In genomic region chr2:237798236-237799059, GRCh38 we compare ENCODE assay signal across 17 cellular contexts. TPM values are rescaled to one million over a fixed set of nuclear protein-coding genes. Genes with fewer than 3 reads are reported as not detected.
DNase-seq lines count a peak whose midpoint lies in the region; ATAC-seq, FAIRE-seq and TF ChIP-seq lines count a peak whose summit lies in the region.
"Had no signal": no experiment of that assay in that cellular context is flagged by ENCODE, and none has a peak within 500 bp of the region (broad histone marks: within the 10 kb centered on the region; RNA-seq: fewer than 3 reads in every experiment).

Gene RBM44 (plus strand): TSS chr2:237798779. CDS start chr2:237813610, 14,831 bp downstream.

- H3K36me3 ChIP-seq in H7 (replicated peaks; ENCODE audit: control insufficient read depth, insufficient read depth, low read length) (no peaks in the 10 kb centered on the region), H1 (ENCODE audit: control insufficient read depth in 2 of 4, insufficient read depth in 4 of 4, low read length in 3 of 4) (no peaks in the 10 kb centered on the region; a peak in 1 of 8 replicates)
- H3K36me3 ChIP-seq in CD8-positive, alpha-beta memory T cell (ENCODE audit: insufficient read depth, low read length) = no peaks in the 10 kb centered on the region

- H3K79me1 ChIP-seq in H1 (ENCODE audit: low read depth, low read length) = no peaks in the 10 kb centered on the region

- TF ChIP-seq EP300 in H1 (IDR thresholded peaks at IDR 0.05; ENCODE audit: borderline replicate concordance in 1 of 2, low read depth in 2 of 2, low read length in 2 of 2) = no peak

- H3K4me3 Mint-ChIP-seq in activated CD4-positive, alpha-beta T cell treated with anti-CD3 and anti-CD28 coated beads, Interleukin-2, amount 10 ng/mL, durations not matched to agents 24 days and 14 days = no peak within 1 kb of the TSS
- H3K4me3 Mint-ChIP-seq in stimulated activated memory B cell treated with anti-CD40 and anti-IgM and Interleukin-4, amounts not matched to agents 10 μg/mL and 1 μg/mL and 100 μg/mL, for 72 hours = no peak within 1 kb of the TSS
- H3K4me3 Mint-ChIP-seq in CD8-positive, alpha-beta memory T cell = no peak within 1 kb of the TSS
- H3K4me3 Mint-ChIP-seq: CD4-positive, alpha-beta T cell had no signal

- no peak within 1 kb of the TSS for H2BK15ac ChIP-seq in H1 (ENCODE audit: low read length)

- no peak within 1 kb of the TSS for H3K23ac ChIP-seq in H1 (ENCODE audit: insufficient read length)

- no peak within 1 kb of the TSS for H2BK20ac ChIP-seq in H1 (ENCODE audit: low read length)

- no peaks in the 10 kb centered on the region for H3K79me2 ChIP-seq in H1 (ENCODE audit: control insufficient read depth in 1 of 2, insufficient read depth in 2 of 2, low read length in 2 of 2)

- H3K36me3 Mint-ChIP-seq in activated CD4-positive, alpha-beta T cell treated with anti-CD3 and anti-CD28 coated beads, Interleukin-2, amount 10 ng/mL, durations not matched to agents 24 days and 14 days (ENCODE audit: low read depth) = no peaks in the 10 kb centered on the region
- peaks cover 13% of the 10 kb centered on the region for H3K36me3 Mint-ChIP-seq in stimulated activated memory B cell treated with anti-CD40 and anti-IgM and Interleukin-4, amounts not matched to agents 10 μg/mL and 1 μg/mL and 100 μg/mL, for 72 hours
- H3K36me3 Mint-ChIP-seq in CD8-positive, alpha-beta memory T cell = peaks cover 1 to 6% (median 3%) of the 10 kb centered on the region in 3 donors

- H2BK120ac ChIP-seq in H1 (replicated peaks; ENCODE audit: low read depth, low read length) = no peak within 1 kb of the TSS

- H4K91ac ChIP-seq in H1 (replicated peaks; ENCODE audit: insufficient read length, low read length) = no peak within 1 kb of the TSS

- peak; percentile 16 for ATAC-seq in stimulated activated memory B cell treated with anti-CD40 and anti-IgM and Interleukin-4, amounts not matched to agents 10 μg/mL and 1 μg/mL and 100 μg/mL, for 72 hours
- ATAC-seq: A549 had no signal

- H2AFZ ChIP-seq in H1 (ENCODE audit: low read length) = no peak within 1 kb of the TSS

- no peak within 1 kb of the TSS for H4K5ac ChIP-seq in H1 (ENCODE audit: insufficient read length, low read depth, low read length)

- no peak within 1 kb of the TSS for H4K8ac ChIP-seq in H1 (ENCODE audit: extremely low read depth, insufficient read depth, low read length)

- intact Hi-C loops in activated CD4-positive, alpha-beta T cell treated with anti-CD3 and anti-CD28 coated beads, Interleukin-2, amount 10 ng/mL, durations not matched to agents 24 days and 14 days (cut with micrococcal nuclease) = no loop called here

- no peaks in the 10 kb centered on the region for H3K4me1 Mint-ChIP-seq in activated CD4-positive, alpha-beta T cell treated with anti-CD3 and anti-CD28 coated beads, Interleukin-2, amount 10 ng/mL, durations not matched to agents 24 days and 14 days
- no peaks in the 10 kb centered on the region for H3K4me1 Mint-ChIP-seq in stimulated activated memory B cell treated with anti-CD40 and anti-IgM and Interleukin-4, amounts not matched to agents 10 μg/mL and 1 μg/mL and 100 μg/mL, for 72 hours
- no peaks in the 10 kb centered on the region for H3K4me1 Mint-ChIP-seq in CD8-positive, alpha-beta memory T cell

- no peak within 1 kb of the TSS for H2BK5ac ChIP-seq in H1 (ENCODE audit: low read depth, low read length)

- H3K27me3 ChIP-seq in H7 (ENCODE audit: control insufficient read depth, insufficient read depth, low read length) = no peaks in the 10 kb centered on the region
- no peaks in the 10 kb centered on the region; a peak in 1 of 7 replicates for H3K27me3 ChIP-seq in H1 (replicated peaks in 1 of 4; ENCODE audit: control insufficient read depth in 3 of 4, extremely low read depth in 1 of 4, insufficient read depth in 3 of 4, low read length in 3 of 4)
- H3K27me3 ChIP-seq in CD8-positive, alpha-beta memory T cell (ENCODE audit: insufficient read depth, low read length, poor library complexity, severe bottlenecking) = no peaks in the 10 kb centered on the region

- WGBS in H1 (ENCODE audit: extremely low coverage in 1 of 2, insufficient coverage in 1 of 2, insufficient read length in 1 of 2, insufficient replicate concordance in 2 of 2, low coverage in 1 of 2, low lambda C conversion rate in 2 of 2, missing lambda C conversion rate in 1 of 2), 2 experiments = 93% methylated on average over 78 of the region's 84 CpGs; no CpG with 5 or more reads in 1 of the 2 experiments

- POLR2A ChIA-PET in H1 (lab: Charles Lee; ENCODE audit: partially characterized antibody) = no interaction called here
- POLR2A ChIA-PET in CD8-positive, alpha-beta memory T cell (lab: Charles Lee) = no interaction called here

- no peak for TF ChIP-seq CTCF in H1 (IDR thresholded peaks at IDR 0.05; ENCODE audit: control extremely low read depth in 1 of 3, insufficient read depth in 1 of 3, low read depth in 1 of 3, low read length in 3 of 3)

- H3K4me2 ChIP-seq in H1 (ENCODE audit: insufficient read depth in 1 of 2, low read depth in 2 of 2, low read length in 2 of 2) = no peak within 1 kb of the TSS
- H3K4me2 ChIP-seq: A549 had no signal

- H3K27me3 Mint-ChIP-seq in activated CD4-positive, alpha-beta T cell treated with anti-CD3 and anti-CD28 coated beads, Interleukin-2, amount 10 ng/mL, durations not matched to agents 24 days and 14 days = no peaks in the 10 kb centered on the region
- H3K27me3 Mint-ChIP-seq in stimulated activated memory B cell treated with anti-CD40 and anti-IgM and Interleukin-4, amounts not matched to agents 10 μg/mL and 1 μg/mL and 100 μg/mL, for 72 hours = no peaks in the 10 kb centered on the region
- no peaks in the 10 kb centered on the region for H3K27me3 Mint-ChIP-seq in CD8-positive, alpha-beta memory T cell
- H3K27me3 Mint-ChIP-seq: CD4-positive, alpha-beta T cell had no signal

- no peak within 1 kb of the TSS for H3K56ac ChIP-seq in H1 (replicated peaks; ENCODE audit: insufficient read length, low read depth, low read length)

- no peak within 1 kb of the TSS for H3K4me3 ChIP-seq in H7 (ENCODE audit: insufficient read depth, low read depth, low read length)
- H3K4me3 ChIP-seq in H1 (ENCODE audit: extremely low read depth in 1 of 4, insufficient read depth in 2 of 4, low read depth in 3 of 4, low read length in 4 of 4) = no peak within 1 kb of the TSS
- no peak within 1 kb of the TSS for H3K4me3 ChIP-seq in CD8-positive, alpha-beta memory T cell (ENCODE audit: low read length)
- H3K4me3 ChIP-seq: A549 had no signal

- TF ChIP-seq POLR2A in H1 (IDR thresholded peaks at IDR 0.05; ENCODE audit: control extremely low read depth in 1 of 2, low read depth in 2 of 2, low read length in 2 of 2) = no peak

- DNase-seq in activated CD4-positive, alpha-beta T cell treated with anti-CD3 and anti-CD28 coated beads, Interleukin-2, amount 10 ng/mL, durations not matched to agents 24 days and 14 days = peak; percentile 44
- no peak for DNase-seq in activated CD4-positive, alpha-beta T cell treated with anti-CD3 and anti-CD28 coated beads for 1 hour
- DNase-seq in H7 (peak; percentile 38), H1 (ENCODE audit: low read depth in 1 of 2, low spot score in 2 of 2) (peak in 1 of 2 experiments; percentile 53)
- DNase-seq in stimulated activated CD4-positive, alpha-beta T cell treated with anti-CD3 and anti-CD28 coated beads, Interleukin-4, amount 100 ng/mL, for 1 hour = no peak
- DNase-seq in stimulated activated CD4-positive, alpha-beta T cell treated with anti-CD3 and anti-CD28 coated beads, Interleukin-1b, Interleukin-23, amount 100 ng/mL, for 48 hours = no peak
- DNase-seq in CD8-positive, alpha-beta memory T cell = no peak
- DNase-seq: AML-193; CD4-positive, alpha-beta T cell; DMS153; DMS79; GF-D8 had no signal

- no peak for FAIRE-seq in H1 (lab: Jason Lieb, UNC)
- FAIRE-seq: A549, H54 had no signal

- H3K4ac ChIP-seq in H1 (replicated peaks; ENCODE audit: insufficient read length, low read depth, low read length) = no peak within 1 kb of the TSS

- TF ChIP-seq RAD21 in H1 (IDR thresholded peaks at IDR 0.05 in 1 of 2, conservative IDR thresholded peaks at IDR 0.05 in 1 of 2; ENCODE audit: low read depth in 2 of 2, low read length in 2 of 2) = no peak

- no peaks in the 10 kb centered on the region; a peak in 1 of 4 replicates for H3K9me3 ChIP-seq in H1 (ENCODE audit: insufficient read depth in 2 of 2, low read depth in 1 of 2, low read length in 1 of 2)
- no peaks in the 10 kb centered on the region for H3K9me3 ChIP-seq in CD8-positive, alpha-beta memory T cell (ENCODE audit: low read length)
- H3K9me3 ChIP-seq: A549 had no signal

- H3K14ac ChIP-seq in H1 (ENCODE audit: insufficient read length) = no peak within 1 kb of the TSS

- H3K4me1 ChIP-seq in H1 (replicated peaks in 1 of 4; ENCODE audit: control insufficient read depth in 3 of 4, insufficient read depth in 4 of 4, low read length in 3 of 4) = no peaks in the 10 kb centered on the region
- H3K4me1 ChIP-seq in CD8-positive, alpha-beta memory T cell (ENCODE audit: insufficient read depth, low read length) = no peaks in the 10 kb centered on the region
- H3K4me1 ChIP-seq: A549 had no signal

- CTCF ChIA-PET in H1 (lab: Charles Lee; ENCODE audit: partially characterized antibody) = no interaction called here
- CTCF ChIA-PET in CD8-positive, alpha-beta memory T cell (lab: Charles Lee) = no interaction called here

- no peak within 1 kb of the TSS for H3K27ac ChIP-seq in H1 (ENCODE audit: low read depth, low read length)
- H3K27ac ChIP-seq in CD8-positive, alpha-beta memory T cell (ENCODE audit: low read depth, low read length) = no peak within 1 kb of the TSS
- H3K27ac ChIP-seq: 22Rv1, A549, C4-2B had no signal

- no peaks in the 10 kb centered on the region for H3K23me2 ChIP-seq in H1 (ENCODE audit: low read depth, low read length)

- no peaks in the 10 kb centered on the region for H3K9me3 Mint-ChIP-seq in activated CD4-positive, alpha-beta T cell treated with anti-CD3 and anti-CD28 coated beads, Interleukin-2, amount 10 ng/mL, durations not matched to agents 24 days and 14 days
- H3K9me3 Mint-ChIP-seq in stimulated activated memory B cell treated with anti-CD40 and anti-IgM and Interleukin-4, amounts not matched to agents 10 μg/mL and 1 μg/mL and 100 μg/mL, for 72 hours = peaks cover 3% of the 10 kb centered on the region
- peaks cover 0 to 2% (median 0%) of the 10 kb centered on the region in 5 donors for H3K9me3 Mint-ChIP-seq in CD8-positive, alpha-beta memory T cell

- H2AK5ac ChIP-seq in H1 (ENCODE audit: low read depth, low read length) = no peak within 1 kb of the TSS

- H4K20me1 ChIP-seq in H1 (replicated peaks in 1 of 2; ENCODE audit: control insufficient read depth in 1 of 2, insufficient read depth in 2 of 2, low read length in 2 of 2) = no peaks in the 10 kb centered on the region

- H3K27ac Mint-ChIP-seq in activated CD4-positive, alpha-beta T cell treated with anti-CD3 and anti-CD28 coated beads, Interleukin-2, amount 10 ng/mL, durations not matched to agents 24 days and 14 days = no peak within 1 kb of the TSS
- H3K27ac Mint-ChIP-seq in stimulated activated memory B cell treated with anti-CD40 and anti-IgM and Interleukin-4, amounts not matched to agents 10 μg/mL and 1 μg/mL and 100 μg/mL, for 72 hours = no peak within 1 kb of the TSS
- H3K27ac Mint-ChIP-seq in CD8-positive, alpha-beta memory T cell = no peak within 1 kb of the TSS
- H3K27ac Mint-ChIP-seq: CD4-positive, alpha-beta T cell had no signal

- H3K18ac ChIP-seq in H1 (ENCODE audit: extremely low read depth, low read length) = no peak within 1 kb of the TSS

- H3K9ac ChIP-seq in H1 (replicated peaks in 1 of 4; ENCODE audit: extremely low read depth in 1 of 4, low read depth in 3 of 4, low read length in 3 of 4) = no peak within 1 kb of the TSS

- no peak within 1 kb of the TSS for H2BK12ac ChIP-seq in H1 (ENCODE audit: low read depth, low read length)

RNA-seq across cellular contexts. Expression of gene RBM44, which starts in this region (rescaled TPM):
- 0.42 and 0.57 TPM in 2 replicates for total RNA-seq in activated CD4-positive, alpha-beta T cell treated with anti-CD3 and anti-CD28 coated beads, Interleukin-2, amount 10 ng/mL, durations not matched to agents 24 days and 14 days
- 0.94 and 1.6 TPM in 2 replicates for total RNA-seq in H7 (2014; rRNA removed; shearing (Covaris generic))
- 0.21 and 0.43 TPM in 2 replicates for total RNA-seq in H1 (2021; fragmentation: NEBNext Ultra II Directional; extraction: Animal tissue kit (Norgen Biotek cat#: 25700))
- polyA plus RNA-seq in H1 (2011; rRNA removed) = 0.05 and 0.12 TPM in 2 replicates
- 0.35 TPM for polyA plus RNA-seq in H1 (2011; cell fraction: cytosol; rRNA removed)
- polyA plus RNA-seq in H1 (2011; cell fraction: nucleus; rRNA removed) = 0.14 TPM
- 0.08 to 0.28 TPM (median 0.24 TPM) in 4 replicates for polyA plus RNA-seq in H1 (2012, experiment 1 of 2)
- not detected for polyA plus RNA-seq in H1 (2012, experiment 2 of 2)
- polyA plus RNA-seq in H1 (2013, experiment 1 of 2) = 0.30 TPM
- 0.35 TPM for polyA plus RNA-seq in H1 (2013, experiment 2 of 2)
- 0.19 and 0.41 TPM in 2 replicates for polyA minus RNA-seq in H1 (2011; rRNA and poly(A)+ RNA removed)
- not detected for polyA minus RNA-seq in H1 (2011; cell fraction: cytosol; rRNA and poly(A)+ RNA removed)
- polyA minus RNA-seq in H1 (2011; cell fraction: nucleus; rRNA and poly(A)+ RNA removed) = 0.70 TPM
- total RNA-seq in CD8-positive, alpha-beta memory T cell = under 1 TPM; 0.33 to 0.63 TPM
- polyA plus RNA-seq in CD8-positive, alpha-beta memory T cell = 0.07 TPM

Comparison
In these comparisons a context has a peak if more than half of its experiments do, and no peak if none do; other contexts are left out.
1. Peak in DNase-seq in activated CD4-positive, alpha-beta T cell treated with anti-CD3 and anti-CD28 coated beads, Interleukin-2, amount 10 ng/mL, durations not matched to agents 24 days and 14 days; RNA of the gene not detected or under 1 TPM.